Comparison of ENCODE assay signal across 1 cellular context in genomic region chr11:86802601-86803051, GRCh38.
TF ChIP-seq lines count a peak whose summit lies in the region.

No MANE protein-coding gene starts in this region.

TF ChIP-seq in GM12878, 131 proteins besides CTCF, POLR2A, EP300 and RAD21 (continued from another document):
- TF ChIP-seq ETV6 (conservative IDR thresholded peaks at IDR 0.05 in 1 of 2, IDR thresholded peaks at IDR 0.05 in 1 of 2; ENCODE audit: borderline replicate concordance in 1 of 2, low read depth in 1 of 2) (no peak), CHD1 (IDR thresholded peaks at IDR 0.05; ENCODE audit: low read depth, low read length) (no peak), FOXK2 (IDR thresholded peaks at IDR 0.05) (no peak), ZBTB11 (CRISPR knock-in tag; IDR thresholded peaks at IDR 0.05) (no peak), ATF7 (IDR thresholded peaks at IDR 0.05; ENCODE audit: low read depth) (no peak), JUNB (IDR thresholded peaks at IDR 0.05) (no peak), SMAD5 (IDR thresholded peaks at IDR 0.05; ENCODE audit: low read depth) (no peak)
